In genomic region chr4:133641191-133641590, GRCh38 we compare ENCODE assay signal across 26 cellular contexts.
"Had no signal": no experiment of that assay in that cellular context is flagged by ENCODE, and none has a peak within 500 bp of the region (broad histone marks: within the 10 kb centered on the region; RNA-seq: fewer than 3 reads in every experiment).

No MANE protein-coding gene starts in this region.

- H3K4me1 Mint-ChIP-seq: activated B cell treated with CpG ODN at 0.5 μM for 24 hours; activated CD4-positive, alpha-beta T cell treated with anti-CD3 and anti-CD28 coated beads, Interleukin-2, amount 10 ng/mL, durations not matched to agents 24 days and 14 days; activated naive CD8-positive, alpha-beta T cell treated with anti-CD3 and anti-CD28 coated beads for 36 hours; immature natural killer cell; naive B cell; T-helper 17 cell had no signal

- H3K9me3 ChIP-seq: body of pancreas, esophagus squamous epithelium, vagina had no signal

- H3K4me3 Mint-ChIP-seq: activated B cell treated with CpG ODN at 0.5 μM for 24 hours; activated CD4-positive, alpha-beta T cell treated with anti-CD3 and anti-CD28 coated beads, Interleukin-2, amount 10 ng/mL, durations not matched to agents 24 days and 14 days; activated CD8-positive, alpha-beta T cell treated with anti-CD3 and anti-CD28 coated beads, Interleukin-2, amount 10 ng/mL, durations not matched to agents 7 days and 5 days; activated naive CD8-positive, alpha-beta T cell treated with anti-CD3 and anti-CD28 coated beads for 36 hours; immature natural killer cell; naive B cell; T-helper 17 cell had no signal

- H3K27ac Mint-ChIP-seq: activated B cell treated with CpG ODN at 0.5 μM for 24 hours; activated CD4-positive, alpha-beta T cell treated with anti-CD3 and anti-CD28 coated beads, Interleukin-2, amount 10 ng/mL, durations not matched to agents 24 days and 14 days; activated CD8-positive, alpha-beta T cell treated with anti-CD3 and anti-CD28 coated beads, Interleukin-2, amount 10 ng/mL, durations not matched to agents 7 days and 5 days; activated naive CD8-positive, alpha-beta T cell treated with anti-CD3 and anti-CD28 coated beads for 36 hours; immature natural killer cell; naive B cell; T-helper 17 cell had no signal

- H3K36me3 ChIP-seq: esophagus squamous epithelium, transverse colon, vagina had no signal

- DNase-seq: activated B cell treated with CpG ODN at 0.5 μM for 24 hours; activated CD4-positive, alpha-beta T cell treated with anti-CD3 and anti-CD28 coated beads, Interleukin-2, amount 10 ng/mL, durations not matched to agents 24 days and 14 days; activated CD8-positive, alpha-beta memory T cell treated with anti-CD3 and anti-CD28 coated beads, Interleukin-2, amount 50 U/mL, for 4 hours; activated CD8-positive, alpha-beta T cell treated with anti-CD3 and anti-CD28 coated beads, Interleukin-2, amount 10 ng/mL, durations not matched to agents 7 days and 5 days; activated naive CD8-positive, alpha-beta T cell treated with anti-CD3 and anti-CD28 coated beads for 36 hours; amygdala; body of pancreas; central memory CD4-positive, alpha-beta T cell; effector CD4-positive, alpha-beta T cell; esophagus squamous epithelium; foreskin keratinocyte; glutamatergic neuron; immature natural killer cell; naive B cell; nucleus accumbens; posterior cingulate gyrus; right cardiac atrium; stimulated activated CD4-positive, alpha-beta T cell treated with anti-CD3 and anti-CD28 coated beads, Interleukin-4, amount 100 ng/mL, for 24 hours; stimulated activated naive CD4-positive, alpha-beta T cell treated with Interleukin-2 at 50 U/mL for 16 hours; substantia nigra; T-helper 17 cell; transverse colon had no signal

- H3K27me3 ChIP-seq: body of pancreas, esophagus squamous epithelium, foreskin keratinocyte, transverse colon, vagina had no signal

- H3K4me3 ChIP-seq: body of pancreas, coronary artery, esophagus squamous epithelium, lung, skin epidermis, transverse colon, vagina had no signal

- H3K27me3 Mint-ChIP-seq: activated B cell treated with CpG ODN at 0.5 μM for 24 hours; activated CD4-positive, alpha-beta T cell treated with anti-CD3 and anti-CD28 coated beads, Interleukin-2, amount 10 ng/mL, durations not matched to agents 24 days and 14 days; activated naive CD8-positive, alpha-beta T cell treated with anti-CD3 and anti-CD28 coated beads for 36 hours; naive B cell; T-helper 17 cell had no signal

- H3K36me3 Mint-ChIP-seq: activated naive CD8-positive, alpha-beta T cell treated with anti-CD3 and anti-CD28 coated beads for 36 hours; immature natural killer cell; naive B cell had no signal

- H3K27ac ChIP-seq: body of pancreas, coronary artery, esophagus squamous epithelium, foreskin keratinocyte, skin epidermis, transverse colon, vagina had no signal

- ATAC-seq: activated CD8-positive, alpha-beta T cell treated with anti-CD3 and anti-CD28 coated beads, Interleukin-2, amount 10 ng/mL, durations not matched to agents 7 days and 5 days; body of pancreas; foreskin keratinocyte; right cardiac atrium; T-helper 17 cell had no signal

- H3K9me3 Mint-ChIP-seq: activated B cell treated with CpG ODN at 0.5 μM for 24 hours; activated CD4-positive, alpha-beta T cell treated with anti-CD3 and anti-CD28 coated beads, Interleukin-2, amount 10 ng/mL, durations not matched to agents 24 days and 14 days had no signal

- H3K4me1 ChIP-seq: body of pancreas, esophagus squamous epithelium, foreskin keratinocyte, transverse colon, vagina had no signal
